ENCODE assay signal across 26 cellular contexts in the genomic region with DNA sequence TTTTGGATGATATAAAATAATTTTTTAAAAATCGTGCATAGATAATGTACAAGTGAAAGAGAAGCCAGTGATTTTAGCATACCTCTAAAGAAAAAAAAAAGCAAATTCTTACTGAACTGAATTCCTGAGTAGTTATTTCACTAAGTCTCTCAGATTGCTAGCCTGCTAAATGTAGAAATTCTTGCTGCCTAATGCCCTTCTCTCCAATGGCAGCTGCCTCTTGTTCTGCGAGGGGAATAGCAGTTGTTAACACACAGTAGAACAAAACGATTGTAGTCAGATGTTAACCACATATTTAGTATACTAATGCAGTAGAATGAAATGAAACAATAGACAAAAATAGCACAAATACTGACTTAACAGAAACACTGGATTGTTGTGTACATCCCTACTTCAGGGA. TPM values are rescaled to one million over a fixed set of nuclear protein-coding genes. Genes with fewer than 3 reads are reported as not detected.
A peak's percentile ranks its signal among the peaks of the same experiment; 100 is the strongest.
DNase-seq lines count a peak whose midpoint lies in the region; ATAC-seq, FAIRE-seq and TF ChIP-seq lines count a peak whose summit lies in the region.
"Had no signal": no experiment of that assay in that cellular context is flagged by ENCODE, and none has a peak within 500 bp of the region (broad histone marks: within the 10 kb centered on the region; RNA-seq: fewer than 3 reads in every experiment).

No MANE protein-coding gene starts in this region.

- no peak overlapping the region for H3K9ac ChIP-seq in astrocyte (ENCODE audit: low read length)
- H3K9ac ChIP-seq: BLaER1, neural progenitor cell had no signal

- H3K4me1 ChIP-seq in astrocyte (ENCODE audit: insufficient read depth, low read length) (no peaks in the 10 kb centered on the region), spleen (peaks cover 0 to 18% (median 0%) of the 10 kb centered on the region in 6 donors)
- H3K4me1 ChIP-seq: neural progenitor cell had no signal

- H3K9me3 ChIP-seq in astrocyte (ENCODE audit: insufficient read depth, low read depth, low read length): no peaks in the 10 kb centered on the region
- no peaks in the 10 kb centered on the region for H3K9me3 ChIP-seq in spleen
- H3K9me3 ChIP-seq: BLaER1, Caco-2, gastrocnemius medialis, psoas muscle had no signal

- H3K36me3 Mint-ChIP-seq in astrocyte (ENCODE audit: low read depth, unreplicated experiment): peaks cover 15% of the 10 kb centered on the region
- peaks cover 31 to 44% of the 10 kb centered on the region in 2 donors for H3K36me3 Mint-ChIP-seq in stimulated activated naive B cell treated with anti-CD40 and anti-IgM and Interleukin-4, amounts not matched to agents 10 μg/mL and 1 μg/mL and 100 μg/mL, for 72 hours

- no peaks in the 10 kb centered on the region for H3K9me3 Mint-ChIP-seq in astrocyte (ENCODE audit: unreplicated experiment)
- H3K9me3 Mint-ChIP-seq in stimulated activated naive B cell treated with anti-CD40 and anti-IgM and Interleukin-4, amounts not matched to agents 10 μg/mL and 1 μg/mL and 100 μg/mL, for 72 hours: no peaks in the 10 kb centered on the region
- H3K9me3 Mint-ChIP-seq: stimulated activated naive CD8-positive, alpha-beta T cell treated with anti-CD3 and anti-CD28 coated beads, Interleukin-15, amount 100 ng/mL, for 72 hours; type B pancreatic cell had no signal

- WGBS in spleen, 5 donors: 76 to 84% (median 81%) methylated on average over 3 of the region's 3 CpGs

- peaks cover 27% of the 10 kb centered on the region for H3K4me1 Mint-ChIP-seq in astrocyte (ENCODE audit: low read depth, unreplicated experiment)
- peaks cover 1 to 3% of the 10 kb centered on the region in 2 donors for H3K4me1 Mint-ChIP-seq in stimulated activated naive B cell treated with anti-CD40 and anti-IgM and Interleukin-4, amounts not matched to agents 10 μg/mL and 1 μg/mL and 100 μg/mL, for 72 hours

- no peak overlapping the region for H3K4me3 Mint-ChIP-seq in astrocyte (ENCODE audit: unreplicated experiment)
- no peak overlapping the region for H3K4me3 Mint-ChIP-seq in stimulated activated naive B cell treated with anti-CD40 and anti-IgM and Interleukin-4, amounts not matched to agents 10 μg/mL and 1 μg/mL and 100 μg/mL, for 72 hours
- H3K4me3 Mint-ChIP-seq: neural progenitor cell; stimulated activated naive CD8-positive, alpha-beta T cell treated with anti-CD3 and anti-CD28 coated beads, Interleukin-15, amount 100 ng/mL, for 72 hours; type B pancreatic cell had no signal

- H4K20me1 ChIP-seq in astrocyte (ENCODE audit: insufficient read depth, low read length): peaks cover 58% of the 10 kb centered on the region

- H3K27ac Mint-ChIP-seq in astrocyte (ENCODE audit: unreplicated experiment): no peak overlapping the region
- no peak overlapping the region for H3K27ac Mint-ChIP-seq in stimulated activated naive B cell treated with anti-CD40 and anti-IgM and Interleukin-4, amounts not matched to agents 10 μg/mL and 1 μg/mL and 100 μg/mL, for 72 hours
- H3K27ac Mint-ChIP-seq: neural progenitor cell; stimulated activated naive CD8-positive, alpha-beta T cell treated with anti-CD3 and anti-CD28 coated beads, Interleukin-15, amount 100 ng/mL, for 72 hours; type B pancreatic cell had no signal

- H3K4me3 ChIP-seq in astrocyte (ENCODE audit: insufficient read depth, low read depth, low read length) (no peak overlapping the region), spleen (no peak overlapping the region)
- H3K4me3 ChIP-seq: BLaER1, cardiac muscle cell, gastrocnemius medialis, neural progenitor cell, psoas muscle had no signal

- ATAC-seq in HG02763 (IDR thresholded peaks at IDR 0.05; ENCODE audit: unreplicated experiment): no peak
- no peak for ATAC-seq in stimulated activated naive B cell treated with anti-CD40 and anti-IgM and Interleukin-4, amounts not matched to agents 10 μg/mL and 1 μg/mL and 100 μg/mL, for 72 hours (replicated peaks)
- ATAC-seq: gastrocnemius medialis; HepG2; psoas muscle; stimulated activated naive CD8-positive, alpha-beta T cell treated with anti-CD3 and anti-CD28 coated beads, Interleukin-15, amount 100 ng/mL, for 72 hours had no signal

- intact Hi-C loops in spleen (cut with DNase I; ENCODE audit: low total_unique reads): no loop called here

- H3K4me2 ChIP-seq in astrocyte (ENCODE audit: low read length): peak overlapping the region; percentile 14
- H3K4me2 ChIP-seq: BLaER1, neural progenitor cell had no signal

- H2AFZ ChIP-seq in astrocyte (ENCODE audit: low read depth, low read length): no peak overlapping the region
- H2AFZ ChIP-seq: neural progenitor cell had no signal

- FAIRE-seq in astrocyte (lab: Jason Lieb, UNC): peak; percentile 39
- FAIRE-seq: HepG2, small intestine, TTC549 had no signal

- DNase-seq in GM04503 (ENCODE audit: low read depth): peak; percentile 16
- DNase-seq in astrocyte (ENCODE audit: low read depth): peak; percentile 66
- peak; percentile 34 for DNase-seq in iris pigment epithelial cell (ENCODE audit: low read depth)
- DNase-seq in substantia nigra (lab: John Stamatoyannopoulos, UW): peak in 2 of 49 donors; percentile 10 to 13
- no peak for DNase-seq in spleen
- DNase-seq in stimulated activated naive B cell treated with anti-CD40 and anti-IgM and Interleukin-4, amounts not matched to agents 10 μg/mL and 1 μg/mL and 100 μg/mL, for 72 hours: no peak
- DNase-seq: activated CD4-positive, alpha-beta T cell treated with anti-CD3 and anti-CD28 coated beads for 4 hours; Caco-2; gastrocnemius medialis; NCI-H1436 treated with DMSO at 0.1 percent for 48 hours; NCI-H2171 treated with DMSO at 0.1 percent for 48 hours; NCI-H69; psoas muscle; small intestine; stimulated activated CD4-positive, alpha-beta T cell treated with anti-CD3 and anti-CD28 coated beads, Interleukin-2, amount 100 ng/mL, for 48 hours; stimulated activated naive CD8-positive, alpha-beta T cell treated with anti-CD3 and anti-CD28 coated beads, Interleukin-15, amount 100 ng/mL, for 72 hours had no signal

- TF ChIP-seq POLR2A in spleen (IDR thresholded peaks at IDR 0.05): no peak

- no peaks in the 10 kb centered on the region for H3K27me3 ChIP-seq in astrocyte (ENCODE audit: insufficient read depth, low read length)
- no peaks in the 10 kb centered on the region for H3K27me3 ChIP-seq in spleen (replicated peaks in 1 of 7)
- H3K27me3 ChIP-seq: BLaER1, cardiac muscle cell, gastrocnemius medialis, neural progenitor cell had no signal

- no peak overlapping the region for H3K27ac ChIP-seq in astrocyte (ENCODE audit: low read depth, low read length)
- H3K27ac ChIP-seq in substantia nigra (ENCODE audit: low read depth, low read length, poor library complexity, severe bottlenecking): peak overlapping the region; percentile 18
- no peak overlapping the region for H3K27ac ChIP-seq in spleen
- H3K27ac ChIP-seq: BLaER1, cardiac muscle cell, gastrocnemius medialis, neural progenitor cell, psoas muscle had no signal

- H3K36me3 ChIP-seq in astrocyte (ENCODE audit: insufficient read depth, low read length) (peaks cover 29% of the 10 kb centered on the region), spleen (peaks cover 0 to 80% (median 23%) of the 10 kb centered on the region in 6 donors)

- H3K27me3 Mint-ChIP-seq in astrocyte (ENCODE audit: low read depth, unreplicated experiment): no peaks in the 10 kb centered on the region
- no peaks in the 10 kb centered on the region for H3K27me3 Mint-ChIP-seq in stimulated activated naive B cell treated with anti-CD40 and anti-IgM and Interleukin-4, amounts not matched to agents 10 μg/mL and 1 μg/mL and 100 μg/mL, for 72 hours
- H3K27me3 Mint-ChIP-seq: stimulated activated naive CD8-positive, alpha-beta T cell treated with anti-CD3 and anti-CD28 coated beads, Interleukin-15, amount 100 ng/mL, for 72 hours; type B pancreatic cell had no signal

- peaks cover 83% of the 10 kb centered on the region for H3K79me2 ChIP-seq in astrocyte (ENCODE audit: insufficient read depth, low read length)

- TF ChIP-seq CTCF in astrocyte (IDR thresholded peaks at IDR 0.05; ENCODE audit: insufficient read depth, low read depth, low read length) (no peak), spleen (IDR thresholded peaks at IDR 0.05 in 8 of 11, conservative IDR thresholded peaks at IDR 0.05 in 3 of 11) (no peak)

RNA-seq across cellular contexts. Expression of a gene that starts 26.8 kb away (rescaled TPM):
- total RNA-seq in astrocyte: 70.0 and 71.3 TPM in 2 replicates
- 10 to 100 TPM; 50.1 to 70.4 (median 55.4) TPM for total RNA-seq in spleen
- 1 to 10 TPM; 5.3 to 9.5 (median 5.8) TPM for polyA plus RNA-seq in spleen

RNA-seq across cellular contexts. Expression of a gene that starts 33.5 kb away (rescaled TPM):
- total RNA-seq in astrocyte (0.30 and 0.34 TPM in 2 replicates), spleen (under 1 TPM in 1 of 7 donors, not detected in 6; 0.37 TPM)
- polyA plus RNA-seq in spleen: not detected
- total RNA-seq: dermis microvascular lymphatic vessel endothelial cell, M059J, mesenteric fat pad had no signal
- polyA plus RNA-seq: cardiac muscle cell had no signal

Comparison
In these comparisons a context has a peak if more than half of its experiments do, and no peak if none do; other contexts are left out.
1. DNase-seq: peak in GM04503 (single experiment), astrocyte (single experiment) and iris pigment epithelial cell (single experiment); none in spleen (single experiment) and stimulated activated naive B cell treated with anti-CD40 and anti-IgM and Interleukin-4, amounts not matched to agents 10 μg/mL and 1 μg/mL and 100 μg/mL, for 72 hours (single experiment).